In genomic region chr22:31171696-31172095, GRCh38 we compare ENCODE assay signal across 7 cellular contexts. TPM values are rescaled to one million over a fixed set of nuclear protein-coding genes. Genes with fewer than 3 reads are reported as not detected.
"Had no signal": no experiment of that assay in that cellular context is flagged by ENCODE, and none has a peak within 500 bp of the region (broad histone marks: within the 10 kb centered on the region; RNA-seq: fewer than 3 reads in every experiment).

No MANE protein-coding gene starts in this region.

RNA-seq across cellular contexts. Expression of gene PLA2G3, which starts 31.4 kb away (rescaled TPM):
- total RNA-seq: activated CD8-positive, alpha-beta T cell treated with anti-CD3 and anti-CD28 coated beads for 36 hours; activated naive CD8-positive, alpha-beta T cell treated with anti-CD3 and anti-CD28 coated beads for 36 hours; activated T-cell treated with anti-CD3 and anti-CD28 coated beads, Interleukin-2, amount 50 U/mL, for 72 hours; activated T-helper 2 cell treated with anti-CD3 and anti-CD28 coated beads, Interferon-gamma antibody, Interleukin-2, Interleukin-4, amounts not matched to agents 10 μg/mL and 5 μg/mL and 100 μg/mL, durations not matched to agents 14 hours and 24 hours and 36 hours; cardiac septum; OCI-LY7; T-helper 1 cell treated with Interleukin-12 subunit alpha and Interleukin-12 subunit beta and Interleukin-4 antibody, amounts not matched to agents 30 ng/mL and 1 ng/mL, for 36 hours had no signal

RNA-seq across cellular contexts. Expression of gene INPP5J, which starts 48.9 kb away (rescaled TPM):
- total RNA-seq: T-helper 1 cell treated with Interleukin-12 subunit alpha and Interleukin-12 subunit beta and Interleukin-4 antibody, amounts not matched to agents 30 ng/mL and 1 ng/mL, for 36 hours had no signal
